In genomic region chr10:79178614-79179403, GRCh38 we compare ENCODE assay signal across 8 cellular contexts.
DNase-seq lines count a peak whose midpoint lies in the region; ATAC-seq and TF ChIP-seq lines count a peak whose summit lies in the region.

No MANE protein-coding gene starts in this region.

- H3K4me3 ChIP-seq in BJ (ENCODE audit: low read depth, low read length), result no peak overlapping the region
- no peak overlapping the region for H3K4me3 ChIP-seq in mesendoderm (ENCODE audit: low read length)
- H3K4me3 ChIP-seq in Karpas-422 (ENCODE audit: low read length), result no peak overlapping the region

- no peak overlapping the region for H3K4me3 Mint-ChIP-seq in chondrocyte (ENCODE audit: unreplicated experiment)

- POLR2A ChIA-PET in BJ (lab: Charles Lee), result no interaction called here

- no peaks in the 10 kb centered on the region for H3K9me2 ChIP-seq in Karpas-422 (replicated peaks; ENCODE audit: insufficient read depth, low read length)

- CTCF ChIA-PET in BJ (lab: Yijun Ruan, JAX), result interaction anchor here (1.0 to 1.7 kb wide), 3 partner anchors 11 to 17 kb away, joined by 3 to 8 read pairs (median 3); no protein-coding TSS in a partner anchor

- no peak overlapping the region for H3K23ac ChIP-seq in mesendoderm (ENCODE audit: low read length)

- H3K27me3 ChIP-seq in BJ (ENCODE audit: control insufficient read depth, insufficient read depth, low read length) (no peaks in the 10 kb centered on the region), mesendoderm (ENCODE audit: insufficient read depth, low read length, poor library complexity) (no peaks in the 10 kb centered on the region), Karpas-422 (ENCODE audit: low read length) (no peaks in the 10 kb centered on the region)

- H3K27ac ChIP-seq in mesendoderm (ENCODE audit: low read depth, low read length) (peak overlapping the region; percentile 9), Karpas-422 (ENCODE audit: low read length) (no peak overlapping the region)

- ATAC-seq in HG02610 (IDR thresholded peaks at IDR 0.05; ENCODE audit: unreplicated experiment) (no peak), GM21360 (IDR thresholded peaks at IDR 0.05; ENCODE audit: unreplicated experiment) (no peak), GM21515 (IDR thresholded peaks at IDR 0.05; ENCODE audit: unreplicated experiment) (no peak)

- H3K4me2 ChIP-seq in mesendoderm (ENCODE audit: low read length), result no peak overlapping the region
- H3K4me2 ChIP-seq in Karpas-422 (ENCODE audit: low read depth, low read length, poor library complexity, severe bottlenecking), result no peak overlapping the region

- peaks cover 90% of the 10 kb centered on the region for H3K4me1 Mint-ChIP-seq in chondrocyte (ENCODE audit: low read depth)

- peak overlapping the region; percentile 51 for H3K56ac ChIP-seq in mesendoderm (ENCODE audit: low read length)

- no CpG with 5 or more reads among the region's 9 CpGs for WGBS in mesendoderm (ENCODE audit: extremely low coverage, insufficient coverage, low lambda C conversion rate)

- no peak overlapping the region for H2BK15ac ChIP-seq in mesendoderm (replicated peaks; ENCODE audit: low read depth)

- H3K36me3 Mint-ChIP-seq in chondrocyte (ENCODE audit: low read depth), result peaks cover 4% of the 10 kb centered on the region

- no peak overlapping the region for H3K4ac ChIP-seq in mesendoderm (ENCODE audit: low read depth, low read length)

- H2AK5ac ChIP-seq in mesendoderm (ENCODE audit: low read length), result no peak overlapping the region

- no peaks in the 10 kb centered on the region for H3K9me3 Mint-ChIP-seq in chondrocyte (ENCODE audit: low read depth)

- H4K20me1 ChIP-seq in Karpas-422 (ENCODE audit: insufficient read depth, low read depth, low read length), result peaks cover 28% of the 10 kb centered on the region; the same call in 1 of the 2 replicates

- H2BK5ac ChIP-seq in mesendoderm (ENCODE audit: low read length), result peak overlapping the region; percentile 19

- H3K4me1 ChIP-seq in mesendoderm (ENCODE audit: control insufficient read depth, low read depth, low read length) (peaks cover 10% of the 10 kb centered on the region), Karpas-422 (ENCODE audit: low read length) (peaks cover 35% of the 10 kb centered on the region)

- no peaks in the 10 kb centered on the region for H3K9me3 ChIP-seq in Karpas-422 (ENCODE audit: low read length)

- H2AFZ ChIP-seq in Karpas-422 (ENCODE audit: low read length), result no peak overlapping the region

- H3K18ac ChIP-seq in mesendoderm (ENCODE audit: low read length), result no peak overlapping the region

- TF ChIP-seq CTCF in BJ (IDR thresholded peaks at IDR 0.05; ENCODE audit: insufficient read depth, low read depth, low read length) (0 out of 2 replicates have a peak, but pooled peaks have one; percentile 7), chondrocyte (IDR thresholded peaks at IDR 0.05) (no peak)

- H3K79me2 ChIP-seq in mesendoderm (ENCODE audit: control insufficient read depth, insufficient read depth, low read length) (peaks cover 2% of the 10 kb centered on the region), Karpas-422 (ENCODE audit: low read length) (no peaks in the 10 kb centered on the region)

- no peak overlapping the region for H2BK120ac ChIP-seq in mesendoderm (ENCODE audit: low read depth, low read length)

- peaks cover 13% of the 10 kb centered on the region for H3K36me3 ChIP-seq in BJ (ENCODE audit: control insufficient read depth, insufficient read depth, low read length)
- no peaks in the 10 kb centered on the region for H3K36me3 ChIP-seq in mesendoderm (ENCODE audit: control insufficient read depth, insufficient read depth, low read length)
- H3K36me3 ChIP-seq in Karpas-422 (ENCODE audit: insufficient read depth, low read length), result no peaks in the 10 kb centered on the region

- no peak overlapping the region for H4K5ac ChIP-seq in mesendoderm (ENCODE audit: low read length)

- H3K27ac Mint-ChIP-seq in chondrocyte (ENCODE audit: unreplicated experiment), result peak overlapping the region; percentile 78

- peak overlapping the region; percentile 26 for H3K9ac ChIP-seq in mesendoderm (ENCODE audit: low read length)
- H3K9ac ChIP-seq in Karpas-422 (ENCODE audit: low read length), result no peak overlapping the region

- H3K27me3 Mint-ChIP-seq in chondrocyte (ENCODE audit: low read depth), result no peaks in the 10 kb centered on the region

- H4K8ac ChIP-seq in mesendoderm (ENCODE audit: low read depth, low read length), result no peak overlapping the region

- DNase-seq in BJ (ENCODE audit: low read depth), result no peak
- DNase-seq in LHCN-M2 (ENCODE audit: low read depth), result peak; percentile 87
- DNase-seq in chondrocyte (ENCODE audit: low spot score), result no peak
- DNase-seq in mesendoderm, result peak; percentile 92
- DNase-seq in Karpas-422, result no peak

- H3K79me1 ChIP-seq in mesendoderm (ENCODE audit: low read length), result peaks cover 22% of the 10 kb centered on the region

Comparison
In these comparisons a context has a peak if more than half of its experiments do, and no peak if none do; other contexts are left out.
1. DNase-seq: peak in LHCN-M2 (single experiment) and mesendoderm (single experiment); none in BJ (single experiment), chondrocyte (single experiment) and Karpas-422 (single experiment).